ENCODE assay signal across 19 cellular contexts in the genomic region with DNA sequence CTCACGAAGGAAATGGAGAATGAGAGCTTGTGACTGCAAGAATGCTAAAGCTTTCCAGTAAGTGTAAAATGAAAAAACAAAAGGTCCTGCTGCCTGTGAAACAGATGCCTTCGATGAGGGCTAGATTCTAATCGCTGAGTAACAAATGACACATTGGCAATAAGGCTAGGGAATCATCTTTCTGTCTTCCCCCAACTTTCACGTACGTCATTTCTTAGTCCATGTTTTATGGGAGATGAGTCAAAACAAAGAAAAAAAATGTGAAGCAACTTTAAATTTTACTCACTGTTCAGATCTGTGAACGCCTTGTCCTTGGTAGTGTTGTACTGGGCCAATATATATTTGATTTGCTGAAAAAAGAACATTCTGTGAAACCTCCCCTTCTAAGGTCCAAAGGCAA. TPM values are rescaled to one million over a fixed set of nuclear protein-coding genes. Genes with fewer than 3 reads are reported as not detected.
A peak's percentile ranks its signal among the peaks of the same experiment; 100 is the strongest.
DNase-seq lines count a peak whose midpoint lies in the region; FAIRE-seq and TF ChIP-seq lines count a peak whose summit lies in the region.
"Had no signal": no experiment of that assay in that cellular context is flagged by ENCODE, and none has a peak within 500 bp of the region (broad histone marks: within the 10 kb centered on the region; RNA-seq: fewer than 3 reads in every experiment).

No MANE protein-coding gene starts in this region.

- peaks cover 6% of the 10 kb centered on the region for H3K4me1 Mint-ChIP-seq in MCF 10A (ENCODE audit: insufficient read depth, unreplicated experiment)
- H3K4me1 Mint-ChIP-seq: activated CD4-positive, alpha-beta T cell treated with anti-CD3 and anti-CD28 coated beads, Interleukin-2, amount 10 ng/mL, durations not matched to agents 7 days and 5 days had no signal

- H3K4me2 ChIP-seq in endothelial cell of umbilical vein (ENCODE audit: insufficient read depth, low read length) = no peak overlapping the region

- BruUV-seq in MCF 10A (replicated peaks; lab: Mats Ljungman, UMichigan) (no TSS peak), endothelial cell of umbilical vein (replicated peaks; lab: Mats Ljungman, UMichigan) (no TSS peak)

- H3K27me3 ChIP-seq in breast epithelium = no peaks in the 10 kb centered on the region
- H3K27me3 ChIP-seq in endothelial cell of umbilical vein (ENCODE audit: control insufficient read depth in 2 of 2, insufficient read depth in 2 of 2, low read length in 2 of 2) = peaks cover 9 to 11% of the 10 kb centered on the region in 2 experiments
- H3K27me3 ChIP-seq in HAP-1 (ENCODE audit: low read depth) = peaks cover 15% of the 10 kb centered on the region; the same call in 1 of the 2 replicates
- H3K27me3 ChIP-seq: gastrocnemius medialis, uterus had no signal

- no peak for TF ChIP-seq POLR2A in breast epithelium (IDR thresholded peaks at IDR 0.05)
- no peak for TF ChIP-seq POLR2A in endothelial cell of umbilical vein (IDR thresholded peaks at IDR 0.05; ENCODE audit: low read depth, low read length)

- H2AFZ ChIP-seq in endothelial cell of umbilical vein (ENCODE audit: low read depth, low read length) = no peak overlapping the region

- H3K9me3 ChIP-seq in breast epithelium (no peaks in the 10 kb centered on the region), endothelial cell of umbilical vein (replicated peaks; ENCODE audit: control insufficient read depth, insufficient read depth, low read length) (no peaks in the 10 kb centered on the region), HAP-1 (no peaks in the 10 kb centered on the region)
- H3K9me3 ChIP-seq: gastrocnemius medialis, prostate gland, uterus had no signal

- peaks cover 17% of the 10 kb centered on the region for H3K27me3 Mint-ChIP-seq in MCF 10A (ENCODE audit: insufficient read depth, unreplicated experiment)

- FAIRE-seq in endothelial cell of umbilical vein (lab: Jason Lieb, UNC) = no peak
- FAIRE-seq: GM18507 had no signal

- H3K36me3 Mint-ChIP-seq in MCF 10A (ENCODE audit: insufficient read depth, unreplicated experiment) = no peaks in the 10 kb centered on the region

- TF ChIP-seq CTCF in MCF 10A (IDR thresholded peaks at IDR 0.05; ENCODE audit: unreplicated experiment) (no peak), breast epithelium (IDR thresholded peaks at IDR 0.05) (no peak), endothelial cell of umbilical vein (IDR thresholded peaks at IDR 0.05; ENCODE audit: extremely low read depth in 1 of 2, insufficient read depth in 1 of 2, low read depth in 1 of 2, low read length in 2 of 2) (no peak)

- no peaks in the 10 kb centered on the region for H4K20me1 ChIP-seq in endothelial cell of umbilical vein (replicated peaks; ENCODE audit: control insufficient read depth, extremely low read depth, insufficient read depth, low read length)

- H3K9ac ChIP-seq in endothelial cell of umbilical vein (replicated peaks; ENCODE audit: extremely low read depth, insufficient read depth, low read length) = no peak overlapping the region

- no peaks in the 10 kb centered on the region for H3K9me3 Mint-ChIP-seq in MCF 10A (ENCODE audit: unreplicated experiment)
- H3K9me3 Mint-ChIP-seq: activated CD4-positive, alpha-beta T cell treated with anti-CD3 and anti-CD28 coated beads, Interleukin-2, amount 10 ng/mL, durations not matched to agents 7 days and 5 days had no signal

- no peak overlapping the region for H3K27ac ChIP-seq in breast epithelium
- H3K27ac ChIP-seq in endothelial cell of umbilical vein (ENCODE audit: insufficient read depth, low read depth, low read length) = no peak overlapping the region
- H3K27ac ChIP-seq: gastrocnemius medialis, prostate gland, uterus had no signal

- H3K27ac Mint-ChIP-seq in MCF 10A (ENCODE audit: low read depth, unreplicated experiment) = no peak overlapping the region
- H3K27ac Mint-ChIP-seq: activated CD4-positive, alpha-beta T cell treated with anti-CD3 and anti-CD28 coated beads, Interleukin-2, amount 10 ng/mL, durations not matched to agents 7 days and 5 days had no signal

- H3K79me2 ChIP-seq in endothelial cell of umbilical vein (ENCODE audit: control insufficient read depth, insufficient read depth, low read length) = no peaks in the 10 kb centered on the region

- DNase-seq in MCF 10A (ENCODE audit: unreplicated experiment) (peak; percentile 37), breast epithelium (ENCODE audit: low spot score in 2 of 2) (no peak), LHCN-M2 (ENCODE audit: low read depth) (peak; percentile 39), endothelial cell of umbilical vein (ENCODE audit: low read depth, low spot score) (peak; percentile 18), stromal cell of bone marrow (ENCODE audit: low read depth) (peak; percentile 38), DMS 273 (lab: John Stamatoyannopoulos, UW; ENCODE audit: unreplicated experiment) (no peak), KBM-7 (no peak), HAP-1 (ENCODE audit: low spot score in 2 of 2) (no peak)
- DNase-seq: activated CD4-positive, alpha-beta T cell treated with anti-CD3 and anti-CD28 coated beads, Interleukin-2, amount 10 ng/mL, durations not matched to agents 7 days and 5 days; cortex of kidney; DND-41; gastrocnemius medialis; NCI-H1092 treated with DMSO at 0.1 percent for 48 hours; NCI-H2081 treated with DMSO at 0.1 percent for 48 hours; NCI-H510A treated with DMSO at 0.1 percent for 48 hours; SHP77; uterus had no signal

- CTCF ChIA-PET in MCF 10A (lab: Yijun Ruan, JAX) = interaction anchor here (0.7 to 2.2 kb wide), 6 partner anchors 15 to 1422 kb away, joined by 3 to 6 read pairs (median 4); no protein-coding TSS in a partner anchor
- CTCF ChIA-PET in endothelial cell of umbilical vein (lab: Charles Lee) = interaction anchor here (0.9 to 3.2 kb wide), 3 partner anchors 141 to 241 kb away, joined by 3 to 22 read pairs (median 3); no protein-coding TSS in a partner anchor

- POLR2A ChIA-PET in MCF 10A (lab: Yijun Ruan, JAX) = no interaction called here
- POLR2A ChIA-PET in endothelial cell of umbilical vein (lab: Charles Lee) = no interaction called here

- intact Hi-C loops in MCF 10A (cut with micrococcal nuclease) (no loop called here), breast epithelium (cut with DNase I; ENCODE audit: low total_unique reads) (loop anchor here (5.0 kb wide), 1 partner anchor 1947 kb away; no protein-coding TSS in a partner anchor), endothelial cell of umbilical vein (cut with micrococcal nuclease) (no loop called here)

- H3K4me3 ChIP-seq in breast epithelium (no peak overlapping the region), endothelial cell of umbilical vein (replicated peaks in 1 of 3; ENCODE audit: insufficient read depth in 1 of 3, low read depth in 1 of 3, low read length in 3 of 3) (no peak overlapping the region), HAP-1 (no peak overlapping the region)
- H3K4me3 ChIP-seq: gastrocnemius medialis, prostate gland, uterus had no signal

- H3K4me3 Mint-ChIP-seq in MCF 10A (ENCODE audit: unreplicated experiment) = no peak overlapping the region
- H3K4me3 Mint-ChIP-seq: activated CD4-positive, alpha-beta T cell treated with anti-CD3 and anti-CD28 coated beads, Interleukin-2, amount 10 ng/mL, durations not matched to agents 7 days and 5 days had no signal

- no peaks in the 10 kb centered on the region for H3K4me1 ChIP-seq in breast epithelium
- H3K4me1 ChIP-seq in endothelial cell of umbilical vein (ENCODE audit: control insufficient read depth, extremely low read depth, insufficient read depth, low read length) = peaks cover 3% of the 10 kb centered on the region
- peaks cover 1% of the 10 kb centered on the region; the same call in 1 of the 2 replicates for H3K4me1 ChIP-seq in HAP-1
- H3K4me1 ChIP-seq: prostate gland, uterus had no signal

- no peaks in the 10 kb centered on the region for H3K36me3 ChIP-seq in breast epithelium
- H3K36me3 ChIP-seq in endothelial cell of umbilical vein (ENCODE audit: control insufficient read depth in 2 of 2, extremely low read depth in 1 of 2, insufficient read depth in 2 of 2, low read length in 2 of 2) = no peaks in the 10 kb centered on the region
- no peaks in the 10 kb centered on the region for H3K36me3 ChIP-seq in HAP-1 (replicated peaks)
- H3K36me3 ChIP-seq: gastrocnemius medialis, prostate gland, uterus had no signal

- dilution Hi-C loops in endothelial cell of umbilical vein (cut with MboI; ENCODE audit: extremely low pct_ligation_motif_present, low sequenced_read_pairs) = no loop called here

- H3K9me1 ChIP-seq in endothelial cell of umbilical vein (replicated peaks; ENCODE audit: control insufficient read depth, extremely low read depth, insufficient read depth, low read length) = no peaks in the 10 kb centered on the region

- in situ Hi-C loops in KBM-7 (cut with MboI; ENCODE audit: low pct_unique_long_range_greater_than_20kb, low sequenced_read_pairs) = no loop called here
- in situ Hi-C loops in HAP-1 (cut with MboI; ENCODE audit: low sequenced_read_pairs) = loop anchor here (10.0 kb wide), 1 partner anchor 181 kb away; no protein-coding TSS in a partner anchor

TF ChIP-seq in endothelial cell of umbilical vein, 7 proteins besides CTCF, POLR2A, EP300 and RAD21:
- TF ChIP-seq EZH2 (IDR thresholded peaks at IDR 0.05; ENCODE audit: borderline replicate concordance, low read depth, low read length, severe bottlenecking) (no peak), POLR2AphosphoS5 (IDR thresholded peaks at IDR 0.05; ENCODE audit: insufficient read depth, low read depth, low read length) (no peak), FOS (IDR thresholded peaks at IDR 0.05; ENCODE audit: borderline replicate concordance, insufficient read depth, low read length) (no peak), MYC (IDR thresholded peaks at IDR 0.05; ENCODE audit: low read depth, low read length) (no peak), MAX (IDR thresholded peaks at IDR 0.05; ENCODE audit: insufficient read depth, insufficient read length) (no peak), JUN (IDR thresholded peaks at IDR 0.05; ENCODE audit: borderline replicate concordance, insufficient read depth, insufficient read length, low read depth) (no peak), GATA2 (IDR thresholded peaks at IDR 0.05; ENCODE audit: insufficient read depth, insufficient read length, low read depth, low read length) (no peak)

RNA-seq across cellular contexts. Expression of gene PROM1, which starts 59.8 kb away (rescaled TPM):
- total RNA-seq in MCF 10A (2022) (not detected in 2 replicates), breast epithelium (100 to 1,000 TPM in 1 of 3 donors, 10 to 100 TPM in 1, under 1 TPM in 1; 0.64 to 106 (median 40.0) TPM), LHCN-M2 (2014; rRNA removed) (not detected in 2 replicates), endothelial cell of umbilical vein (1.7 TPM in 1 of 2 replicates, not detected in the other)
- not detected for polyA plus RNA-seq in LHCN-M2 (2012)
- polyA plus RNA-seq in endothelial cell of umbilical vein = 0.33 and 0.36 TPM in 2 replicates
- 0.18 and 0.50 TPM in 2 replicates for polyA plus RNA-seq in endothelial cell of umbilical vein (2011; cell fraction: cytosol; rRNA removed)
- polyA plus RNA-seq in endothelial cell of umbilical vein (2011; cell fraction: nucleus; rRNA removed) = 0.67 and 0.77 TPM in 2 replicates
- not detected in 2 replicates for polyA plus RNA-seq in endothelial cell of umbilical vein (2012)
- 1.3 and 1.6 TPM in 2 replicates for polyA minus RNA-seq in endothelial cell of umbilical vein
- not detected for polyA minus RNA-seq in endothelial cell of umbilical vein (2011; cell fraction: cytosol; rRNA and poly(A)+ RNA removed)
- 0.72 and 0.96 TPM in 2 replicates for polyA minus RNA-seq in endothelial cell of umbilical vein (2011; cell fraction: nucleus; rRNA and poly(A)+ RNA removed)
- total RNA-seq: activated CD4-positive, alpha-beta T cell treated with anti-CD3 and anti-CD28 coated beads, Interleukin-2, amount 10 ng/mL, durations not matched to agents 7 days and 5 days had no signal

Comparison
In these comparisons a context has a peak if more than half of its experiments do, and no peak if none do; other contexts are left out.
1. DNase-seq: peak in MCF 10A (single experiment), LHCN-M2 (single experiment), endothelial cell of umbilical vein (single experiment) and stromal cell of bone marrow (single experiment); none in breast epithelium (0 of 2), DMS 273 (single experiment), KBM-7 (single experiment) and HAP-1 (0 of 2).